8 cellular contexts compared by ENCODE assay signal in genomic region chr19:17234911-17235617, GRCh38. TPM values are rescaled to one million over a fixed set of nuclear protein-coding genes. Genes with fewer than 3 reads are reported as not detected.
DNase-seq lines count a peak whose midpoint lies in the region; ATAC-seq and TF ChIP-seq lines count a peak whose summit lies in the region.

No MANE protein-coding gene starts in this region.

- TF ChIP-seq CTCF in mucosa of descending colon (IDR thresholded peaks at IDR 0.05), result no peak

- H3K27me3 ChIP-seq in H7 (ENCODE audit: control insufficient read depth, insufficient read depth, low read length) (no peaks in the 10 kb centered on the region), subcutaneous abdominal adipose tissue (ENCODE audit: control insufficient read depth in 5 of 5, insufficient read depth in 4 of 5, low read length in 5 of 5) (no peaks in the 10 kb centered on the region)

- intact Hi-C loops in activated CD4-positive, alpha-beta T cell treated with anti-CD3 and anti-CD28 coated beads, Interleukin-2, amount 10 ng/mL, durations not matched to agents 24 days and 14 days (cut with micrococcal nuclease), result loop anchor here (1.0 to 10.0 kb wide), 3 partner anchors 9 to 160 kb away; partner anchors contain the start of genes ANKLE1, HAUS8, MYO9B and OCEL1
- intact Hi-C loops in mucosa of descending colon (cut with DNase I, micrococcal nuclease), result no loop called here

- no peaks in the 10 kb centered on the region for H3K9me3 Mint-ChIP-seq in activated CD4-positive, alpha-beta T cell treated with anti-CD3 and anti-CD28 coated beads, Interleukin-2, amount 10 ng/mL, durations not matched to agents 24 days and 14 days

- H3K4me1 ChIP-seq in mucosa of descending colon (ENCODE audit: low read depth) (peaks cover 29% of the 10 kb centered on the region), subcutaneous abdominal adipose tissue (ENCODE audit: control insufficient read depth in 5 of 5, insufficient read depth in 5 of 5, low read length in 5 of 5) (peaks cover 0 to 37% (median 30%) of the 10 kb centered on the region in 5 donors)

- H3K9ac ChIP-seq in subcutaneous abdominal adipose tissue (ENCODE audit: low read length in 5 of 5), result peak overlapping the region in 2 of 5 donors; percentile 51 to 61

- H3K4me1 Mint-ChIP-seq in activated CD4-positive, alpha-beta T cell treated with anti-CD3 and anti-CD28 coated beads, Interleukin-2, amount 10 ng/mL, durations not matched to agents 24 days and 14 days, result peaks cover 5% of the 10 kb centered on the region

- H3K4me3 ChIP-seq in H7 (ENCODE audit: insufficient read depth, low read depth, low read length) (peak overlapping the region; percentile 88), mucosa of descending colon (no peak overlapping the region), subcutaneous abdominal adipose tissue (ENCODE audit: low read depth in 1 of 5, low read length in 5 of 5) (peak overlapping the region in 4 of 5 donors; percentile 42 to 63 (median 59))

- H3K27me3 Mint-ChIP-seq in activated CD4-positive, alpha-beta T cell treated with anti-CD3 and anti-CD28 coated beads, Interleukin-2, amount 10 ng/mL, durations not matched to agents 24 days and 14 days, result no peaks in the 10 kb centered on the region

- ATAC-seq in mucosa of descending colon, result peak; percentile 76
- ATAC-seq in HG03469 (IDR thresholded peaks at IDR 0.05; ENCODE audit: unreplicated experiment), result no peak

- peak; percentile 33 for DNase-seq in DMS79 (lab: John Stamatoyannopoulos, UW)
- peak; percentile 94 for DNase-seq in H7
- DNase-seq in NCI-H1105 (lab: John Stamatoyannopoulos, UW), result peak; percentile 60
- DNase-seq in activated CD4-positive, alpha-beta T cell treated with anti-CD3 and anti-CD28 coated beads, Interleukin-2, amount 10 ng/mL, durations not matched to agents 24 days and 14 days, result peak; percentile 92
- peak; percentile 41 for DNase-seq in effector CD8-positive, alpha-beta T cell (lab: John Stamatoyannopoulos, UW)
- DNase-seq in mucosa of descending colon, result peak; percentile 79 to 84 (median 80)

- H3K4me3 Mint-ChIP-seq in activated CD4-positive, alpha-beta T cell treated with anti-CD3 and anti-CD28 coated beads, Interleukin-2, amount 10 ng/mL, durations not matched to agents 24 days and 14 days, result peak overlapping the region; percentile 84

- H3K36me3 ChIP-seq in H7 (replicated peaks; ENCODE audit: control insufficient read depth, insufficient read depth, low read length), result peaks cover 13% of the 10 kb centered on the region
- H3K36me3 ChIP-seq in mucosa of descending colon (ENCODE audit: low read depth), result peaks cover 11% of the 10 kb centered on the region
- peaks cover 0 to 43% (median 27%) of the 10 kb centered on the region in 5 donors for H3K36me3 ChIP-seq in subcutaneous abdominal adipose tissue (ENCODE audit: control insufficient read depth in 5 of 5, insufficient read depth in 5 of 5, low read length in 5 of 5)

- H3K9me3 ChIP-seq in mucosa of descending colon (no peaks in the 10 kb centered on the region), subcutaneous abdominal adipose tissue (ENCODE audit: control insufficient read depth in 5 of 5, low read length in 5 of 5) (no peaks in the 10 kb centered on the region)

- peaks cover 9% of the 10 kb centered on the region for H3K36me3 Mint-ChIP-seq in activated CD4-positive, alpha-beta T cell treated with anti-CD3 and anti-CD28 coated beads, Interleukin-2, amount 10 ng/mL, durations not matched to agents 24 days and 14 days (ENCODE audit: low read depth)

- peak overlapping the region; percentile 86 for H3K27ac Mint-ChIP-seq in activated CD4-positive, alpha-beta T cell treated with anti-CD3 and anti-CD28 coated beads, Interleukin-2, amount 10 ng/mL, durations not matched to agents 24 days and 14 days

- peak overlapping the region; percentile 46 for H3K27ac ChIP-seq in subcutaneous abdominal adipose tissue (ENCODE audit: low read depth, low read length)

RNA-seq across cellular contexts. Expression of gene OCEL1, which starts 9.0 kb away (rescaled TPM):
- 13.0 and 18.3 TPM in 2 replicates for total RNA-seq in H7 (2014; rRNA removed; shearing (Covaris generic))
- 17.8 and 23.0 TPM in 2 replicates for total RNA-seq in activated CD4-positive, alpha-beta T cell treated with anti-CD3 and anti-CD28 coated beads, Interleukin-2, amount 10 ng/mL, durations not matched to agents 24 days and 14 days
- 100 to 1,000 TPM in 1 of 3 donors, 10 to 100 TPM in 2; 38.1 to 105 (median 58.4) TPM for total RNA-seq in mucosa of descending colon

RNA-seq across cellular contexts. Expression of gene NR2F6, which starts 10.7 kb away (rescaled TPM):
- total RNA-seq in H7 (2014; rRNA removed; shearing (Covaris generic)), result 232 and 246 TPM in 2 replicates
- total RNA-seq in activated CD4-positive, alpha-beta T cell treated with anti-CD3 and anti-CD28 coated beads, Interleukin-2, amount 10 ng/mL, durations not matched to agents 24 days and 14 days, result 15.0 and 16.5 TPM in 2 replicates
- total RNA-seq in mucosa of descending colon, result 100 to 1,000 TPM; 103 to 157 (median 140) TPM

RNA-seq across cellular contexts. Expression of gene USE1, which starts 19.9 kb away (rescaled TPM):
- 6.9 and 14.4 TPM in 2 replicates for total RNA-seq in H7 (2014; rRNA removed; shearing (Covaris generic))
- 29.8 and 31.3 TPM in 2 replicates for total RNA-seq in activated CD4-positive, alpha-beta T cell treated with anti-CD3 and anti-CD28 coated beads, Interleukin-2, amount 10 ng/mL, durations not matched to agents 24 days and 14 days
- total RNA-seq in mucosa of descending colon, result 10 to 100 TPM; 17.4 to 31.2 (median 28.0) TPM

RNA-seq across cellular contexts. Expression of gene USHBP1, which starts 29.5 kb away (rescaled TPM):
- total RNA-seq in H7 (2014; rRNA removed; shearing (Covaris generic)), result 7.5 and 13.6 TPM in 2 replicates
- total RNA-seq in activated CD4-positive, alpha-beta T cell treated with anti-CD3 and anti-CD28 coated beads, Interleukin-2, amount 10 ng/mL, durations not matched to agents 24 days and 14 days, result 0.30 and 0.38 TPM in 2 replicates
- 1 to 10 TPM in 2 of 3 donors, under 1 TPM in 1; 0.52 to 2.6 (median 2.2) TPM for total RNA-seq in mucosa of descending colon

RNA-seq across cellular contexts. Expression of gene BABAM1, which starts 32.2 kb away (rescaled TPM):
- 186 and 194 TPM in 2 replicates for total RNA-seq in H7 (2014; rRNA removed; shearing (Covaris generic))
- total RNA-seq in activated CD4-positive, alpha-beta T cell treated with anti-CD3 and anti-CD28 coated beads, Interleukin-2, amount 10 ng/mL, durations not matched to agents 24 days and 14 days, result 127 TPM in 2 replicates
- 10 to 100 TPM; 64.6 to 80.3 (median 76.2) TPM for total RNA-seq in mucosa of descending colon

Comparison
In these comparisons a context has a peak if more than half of its experiments do, and no peak if none do; other contexts are left out.
1. DNase-seq: peak in every context shown above with its lines; median percentile 94 in H7; 92 in activated CD4-positive, alpha-beta T cell treated with anti-CD3 and anti-CD28 coated beads, Interleukin-2, amount 10 ng/mL, durations not matched to agents 24 days and 14 days; 80 in mucosa of descending colon; 60 in NCI-H1105; 41 in effector CD8-positive, alpha-beta T cell; 33 in DMS79.